Comparison of ENCODE assay signal across 1 cellular context in the genomic region with DNA sequence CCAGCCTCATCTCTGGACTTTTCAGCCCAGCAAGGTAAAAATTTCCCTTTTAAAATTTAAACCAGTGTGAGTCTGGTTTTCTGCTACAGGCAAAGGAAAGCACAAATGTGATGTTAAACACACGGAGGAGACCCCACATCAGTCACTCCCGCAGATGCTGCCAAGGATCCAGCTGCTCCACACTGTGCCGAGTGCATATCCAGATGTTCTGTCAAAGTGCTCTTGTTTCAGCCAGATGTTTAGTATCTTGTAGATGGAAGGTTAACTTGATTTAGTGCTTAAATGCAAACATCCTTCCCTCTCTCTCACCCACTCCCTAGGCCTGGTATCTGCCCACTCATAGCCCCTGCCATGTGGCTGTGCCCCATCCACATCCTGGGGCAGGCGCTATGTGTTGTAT.
TF ChIP-seq lines count a peak whose summit lies in the region.

No MANE protein-coding gene starts in this region.

TF ChIP-seq in HepG2, 621 proteins besides CTCF, POLR2A, EP300 and RAD21:
- no peak for TF ChIP-seq ZNF570 (CRISPR knock-in tag; IDR thresholded peaks at IDR 0.05; ENCODE audit: borderline replicate concordance)
- no peak for TF ChIP-seq ZNF17 (CRISPR knock-in tag; IDR thresholded peaks at IDR 0.05)
- no peak for TF ChIP-seq ARNT (IDR thresholded peaks at IDR 0.05)
- no peak for TF ChIP-seq FIP1L1 (IDR thresholded peaks at IDR 0.05; ENCODE audit: borderline replicate concordance, insufficient read depth, low read depth, low read length)
- no peak for TF ChIP-seq FOXC1 (CRISPR knock-in tag; IDR thresholded peaks at IDR 0.05; ENCODE audit: borderline replicate concordance)
- no peak for TF ChIP-seq ZNF549 (CRISPR knock-in tag; IDR thresholded peaks at IDR 0.05)
- no peak for TF ChIP-seq PRMT3 (CRISPR knock-in tag; IDR thresholded peaks at IDR 0.05; ENCODE audit: borderline replicate concordance, low read depth)
- TF ChIP-seq, protein P1, sequence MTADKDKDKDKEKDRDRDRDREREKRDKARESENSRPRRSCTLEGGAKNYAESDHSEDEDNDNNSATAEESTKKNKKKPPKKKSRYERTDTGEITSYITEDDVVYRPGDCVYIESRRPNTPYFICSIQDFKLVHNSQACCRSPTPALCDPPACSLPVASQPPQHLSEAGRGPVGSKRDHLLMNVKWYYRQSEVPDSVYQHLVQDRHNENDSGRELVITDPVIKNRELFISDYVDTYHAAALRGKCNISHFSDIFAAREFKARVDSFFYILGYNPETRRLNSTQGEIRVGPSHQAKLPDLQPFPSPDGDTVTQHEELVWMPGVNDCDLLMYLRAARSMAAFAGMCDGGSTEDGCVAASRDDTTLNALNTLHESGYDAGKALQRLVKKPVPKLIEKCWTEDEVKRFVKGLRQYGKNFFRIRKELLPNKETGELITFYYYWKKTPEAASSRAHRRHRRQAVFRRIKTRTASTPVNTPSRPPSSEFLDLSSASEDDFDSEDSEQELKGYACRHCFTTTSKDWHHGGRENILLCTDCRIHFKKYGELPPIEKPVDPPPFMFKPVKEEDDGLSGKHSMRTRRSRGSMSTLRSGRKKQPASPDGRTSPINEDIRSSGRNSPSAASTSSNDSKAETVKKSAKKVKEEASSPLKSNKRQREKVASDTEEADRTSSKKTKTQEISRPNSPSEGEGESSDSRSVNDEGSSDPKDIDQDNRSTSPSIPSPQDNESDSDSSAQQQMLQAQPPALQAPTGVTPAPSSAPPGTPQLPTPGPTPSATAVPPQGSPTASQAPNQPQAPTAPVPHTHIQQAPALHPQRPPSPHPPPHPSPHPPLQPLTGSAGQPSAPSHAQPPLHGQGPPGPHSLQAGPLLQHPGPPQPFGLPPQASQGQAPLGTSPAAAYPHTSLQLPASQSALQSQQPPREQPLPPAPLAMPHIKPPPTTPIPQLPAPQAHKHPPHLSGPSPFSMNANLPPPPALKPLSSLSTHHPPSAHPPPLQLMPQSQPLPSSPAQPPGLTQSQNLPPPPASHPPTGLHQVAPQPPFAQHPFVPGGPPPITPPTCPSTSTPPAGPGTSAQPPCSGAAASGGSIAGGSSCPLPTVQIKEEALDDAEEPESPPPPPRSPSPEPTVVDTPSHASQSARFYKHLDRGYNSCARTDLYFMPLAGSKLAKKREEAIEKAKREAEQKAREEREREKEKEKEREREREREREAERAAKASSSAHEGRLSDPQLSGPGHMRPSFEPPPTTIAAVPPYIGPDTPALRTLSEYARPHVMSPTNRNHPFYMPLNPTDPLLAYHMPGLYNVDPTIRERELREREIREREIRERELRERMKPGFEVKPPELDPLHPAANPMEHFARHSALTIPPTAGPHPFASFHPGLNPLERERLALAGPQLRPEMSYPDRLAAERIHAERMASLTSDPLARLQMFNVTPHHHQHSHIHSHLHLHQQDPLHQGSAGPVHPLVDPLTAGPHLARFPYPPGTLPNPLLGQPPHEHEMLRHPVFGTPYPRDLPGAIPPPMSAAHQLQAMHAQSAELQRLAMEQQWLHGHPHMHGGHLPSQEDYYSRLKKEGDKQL (CRISPR knock-in tag; IDR thresholded peaks at IDR 0.05; ENCODE audit: low read depth): no peak
- no peak for TF ChIP-seq SOX5 (CRISPR knock-in tag; IDR thresholded peaks at IDR 0.05; ENCODE audit: borderline replicate concordance)
TF ChIP-seq in HepG2: peak in this region for 0.
